ENCODE assay signal across 11 cellular contexts in genomic region chr1:3651011-3651938, GRCh38. TPM values are rescaled to one million over a fixed set of nuclear protein-coding genes. Genes with fewer than 3 reads are reported as not detected.
DNase-seq lines count a peak whose midpoint lies in the region; ATAC-seq and TF ChIP-seq lines count a peak whose summit lies in the region.
"Had no signal": no experiment of that assay in that cellular context is flagged by ENCODE, and none has a peak within 500 bp of the region (broad histone marks: within the 10 kb centered on the region; RNA-seq: fewer than 3 reads in every experiment).

No MANE protein-coding gene starts in this region.

- DNase-seq in heart left ventricle: peak in 2 of 5 donors; percentile 23 to 58
- DNase-seq in left cardiac atrium: no peak
- DNase-seq in activated T-cell treated with anti-CD3 and anti-CD28 coated beads, Interleukin-2, amount 50 U/mL, for 48 hours: peak; percentile 40 to 42
- DNase-seq in left kidney (ENCODE audit: low read depth, low spot score): peak; percentile 43
- DNase-seq in tibial artery: no peak
- no peak for DNase-seq in putamen (ENCODE audit: low spot score)
- DNase-seq: activated gamma-delta T cell treated with Interleukin-2 at 50 U/mL for 16 hours had no signal

- ATAC-seq in heart left ventricle: no peak
- ATAC-seq in left cardiac atrium: no peak
- no peak for ATAC-seq in HG03045 (IDR thresholded peaks at IDR 0.05; ENCODE audit: unreplicated experiment)
- ATAC-seq in GM21360 (IDR thresholded peaks at IDR 0.05; ENCODE audit: unreplicated experiment): no peak
- ATAC-seq: foreskin keratinocyte had no signal

- peaks cover 6 to 48% (median 30%) of the 10 kb centered on the region in 12 donors for H3K4me1 ChIP-seq in heart left ventricle
- peaks cover 0 to 42% (median 38%) of the 10 kb centered on the region in 4 donors for H3K4me1 ChIP-seq in tibial artery

- no peaks in the 10 kb centered on the region for H3K9me3 ChIP-seq in heart left ventricle
- no peaks in the 10 kb centered on the region for H3K9me3 ChIP-seq in tibial artery

- H3K27ac ChIP-seq in heart left ventricle: no peak overlapping the region
- H3K27ac ChIP-seq in tibial artery: no peak overlapping the region
- H3K27ac ChIP-seq: foreskin keratinocyte, PC-9 had no signal

- no peak for TF ChIP-seq POLR2A in heart left ventricle (IDR thresholded peaks at IDR 0.05)

- H3K27me3 ChIP-seq in heart left ventricle (peaks cover 26 to 58% (median 34%) of the 10 kb centered on the region in 9 donors), tibial artery (peaks cover 14 to 56% of the 10 kb centered on the region in 2 donors)

- intact Hi-C loops in heart left ventricle (cut with DNase I): no loop called here
- intact Hi-C loops in left cardiac atrium (cut with DNase I): no loop called here
- intact Hi-C loops in tibial artery (cut with DNase I; ENCODE audit: low total_unique reads): no loop called here

- no peak for TF ChIP-seq CTCF in heart left ventricle (IDR thresholded peaks at IDR 0.05)
- TF ChIP-seq CTCF in tibial artery (IDR thresholded peaks at IDR 0.05): no peak

- H3K4me3 ChIP-seq in heart left ventricle (peak overlapping the region in 11 of 12 donors; percentile 14 to 98 (median 84)), tibial artery (peak overlapping the region; percentile 3 to 94)

- 2 to 13% (median 4%) methylated on average over 16 to 84 of the region's 84 CpGs for WGBS in heart left ventricle, 4 donors

- H3K36me3 ChIP-seq in heart left ventricle (peaks cover 0 to 18% (median 13%) of the 10 kb centered on the region in 9 donors), tibial artery (peaks cover 9 to 14% (median 11%) of the 10 kb centered on the region in 3 donors)

RNA-seq across cellular contexts. Expression of gene TP73, which starts 1.0 kb away (rescaled TPM):
- total RNA-seq in heart left ventricle (under 1 TPM in 3 of 9 donors, not detected in 6; 0.15 to 0.53 (median 0.19) TPM), left cardiac atrium (under 1 TPM in 1 of 2 donors, not detected in 1; 0.06 TPM)
- under 1 TPM; 0.01 to 0.11 TPM for polyA plus RNA-seq in heart left ventricle

RNA-seq across cellular contexts. Expression of gene WRAP73, which starts 1.4 kb away (rescaled TPM):
- total RNA-seq in heart left ventricle: 10 to 100 TPM in 6 of 9 donors, 1 to 10 TPM in 3; 8.5 to 21.6 (median 11.3) TPM
- 10 to 100 TPM in 1 of 2 donors, 1 to 10 TPM in 1; 9.3 to 18.0 TPM for polyA plus RNA-seq in heart left ventricle
- total RNA-seq in left cardiac atrium: 10 to 100 TPM; 11.3 to 11.8 TPM

RNA-seq across cellular contexts. Expression of gene TPRG1L, which starts 26.5 kb away (rescaled TPM):
- total RNA-seq in heart left ventricle (10 to 100 TPM; 32.0 to 58.0 (median 48.8) TPM), left cardiac atrium (10 to 100 TPM; 41.3 to 42.6 TPM)
- polyA plus RNA-seq in heart left ventricle: 10 to 100 TPM; 24.2 to 48.8 TPM

RNA-seq across cellular contexts. Expression of gene MEGF6, which starts 40.0 kb away (rescaled TPM):
- total RNA-seq in heart left ventricle (10 to 100 TPM in 2 of 9 donors, 1 to 10 TPM in 7; 1.9 to 16.2 (median 5.9) TPM), left cardiac atrium (10 to 100 TPM; 12.4 to 15.8 TPM)
- polyA plus RNA-seq in heart left ventricle: 1 to 10 TPM; 2.0 to 4.3 TPM

Comparison
In these comparisons a context has a peak if more than half of its experiments do, and no peak if none do; other contexts are left out.
1. DNase-seq: peak in activated T-cell treated with anti-CD3 and anti-CD28 coated beads, Interleukin-2, amount 50 U/mL, for 48 hours (2 of 2) and left kidney (single experiment); none in left cardiac atrium (single experiment), tibial artery (0 of 2) and putamen (single experiment).